Comparison of ENCODE assay signal across 14 cellular contexts in genomic region chr20:63859166-63859699, GRCh38. TPM values are rescaled to one million over a fixed set of nuclear protein-coding genes. Genes with fewer than 3 reads are reported as not detected.
DNase-seq lines count a peak whose midpoint lies in the region; ATAC-seq and TF ChIP-seq lines count a peak whose summit lies in the region.
"Had no signal": no experiment of that assay in that cellular context is flagged by ENCODE, and none has a peak within 500 bp of the region (broad histone marks: within the 10 kb centered on the region; RNA-seq: fewer than 3 reads in every experiment).

No MANE protein-coding gene starts in this region.

- H3K27me3 Mint-ChIP-seq in CD4-positive, alpha-beta T cell: no peaks in the 10 kb centered on the region
- H3K27me3 Mint-ChIP-seq in osteocyte (ENCODE audit: unreplicated experiment): no peaks in the 10 kb centered on the region

- H3K36me3 Mint-ChIP-seq in CD4-positive, alpha-beta T cell (ENCODE audit: low read depth): peaks cover 18% of the 10 kb centered on the region
- H3K36me3 Mint-ChIP-seq in osteocyte (ENCODE audit: unreplicated experiment): no peaks in the 10 kb centered on the region

- intact Hi-C loops in CD4-positive, alpha-beta T cell (cut with DNase I, micrococcal nuclease): no loop called here

- H3K79me2 ChIP-seq in Loucy (ENCODE audit: insufficient read depth, low read length): peaks cover 21% of the 10 kb centered on the region; the same call in 1 of the 2 replicates

- TF ChIP-seq CTCF in CD4-positive, alpha-beta T cell (IDR thresholded peaks at IDR 0.05): no peak
- no peak; the same call in none of the 2 replicates for TF ChIP-seq CTCF in Loucy (conservative IDR thresholded peaks at IDR 0.05; ENCODE audit: low read length)
- no peak for TF ChIP-seq CTCF in osteocyte (IDR thresholded peaks at IDR 0.05)

- no peak for DNase-seq in CD4-positive, alpha-beta T cell
- DNase-seq in osteocyte (ENCODE audit: extremely low spot score, unreplicated experiment) (no peak), D341Med (ENCODE audit: low spot score) (no peak)
- DNase-seq: activated naive CD4-positive, alpha-beta T cell treated with anti-CD3 and anti-CD28 coated beads for 36 hours; effector CD4-positive, alpha-beta T cell; NCI-H510A had no signal

- H3K9me2 ChIP-seq in Loucy (replicated peaks; ENCODE audit: low read depth, low read length): no peaks in the 10 kb centered on the region

- CTCF ChIA-PET in CD4-positive, alpha-beta T cell (lab: Charles Lee): interaction anchor here (1.2 kb wide), 1 partner anchor 73 kb away, joined by 4 read pairs; no protein-coding TSS in a partner anchor

- peak overlapping the region; percentile 81 for H3K4me2 ChIP-seq in Loucy (ENCODE audit: low read depth, low read length, poor library complexity, severe bottlenecking)

- H3K27ac Mint-ChIP-seq in CD4-positive, alpha-beta T cell: peak overlapping the region; percentile 36
- peak overlapping the region; percentile 82 for H3K27ac Mint-ChIP-seq in osteocyte (ENCODE audit: unreplicated experiment)
- H3K27ac Mint-ChIP-seq: activated naive CD4-positive, alpha-beta T cell treated with anti-CD3 and anti-CD28 coated beads for 36 hours had no signal

- H3K4me1 Mint-ChIP-seq in CD4-positive, alpha-beta T cell (ENCODE audit: low read depth): peaks cover 36% of the 10 kb centered on the region
- H3K4me1 Mint-ChIP-seq in osteocyte (ENCODE audit: unreplicated experiment): peaks cover 52% of the 10 kb centered on the region

- no peaks in the 10 kb centered on the region; the same call in 1 of the 2 replicates for H3K36me3 ChIP-seq in Loucy (ENCODE audit: insufficient read depth, low read length)
- H3K36me3 ChIP-seq in esophagus (ENCODE audit: control insufficient read depth in 2 of 2, insufficient read depth in 2 of 2, low read length in 1 of 2): peaks cover 0 to 16% of the 10 kb centered on the region in 2 donors

- WGBS in esophagus, 2 donors: 45 to 51% methylated on average over 7 of the region's 7 CpGs

- H3K4me1 ChIP-seq in Loucy (ENCODE audit: insufficient read depth, low read length, poor library complexity, severe bottlenecking): peaks cover 39% of the 10 kb centered on the region
- peaks cover 3 to 28% of the 10 kb centered on the region in 2 donors for H3K4me1 ChIP-seq in esophagus (ENCODE audit: control insufficient read depth in 2 of 2, insufficient read depth in 2 of 2, low read length in 1 of 2)

- ATAC-seq in CD4-positive, alpha-beta T cell (ENCODE audit: poor library complexity): no peak
- ATAC-seq in HG03196 (IDR thresholded peaks at IDR 0.05; ENCODE audit: unreplicated experiment) (no peak), GM19467 (IDR thresholded peaks at IDR 0.05; ENCODE audit: unreplicated experiment) (no peak), HG03039 (IDR thresholded peaks at IDR 0.05; ENCODE audit: unreplicated experiment) (no peak)
- ATAC-seq: activated CD4-positive, CD25-positive, alpha-beta regulatory T cell treated with anti-CD3 and anti-CD28 coated beads, Interleukin-2, amount 50 U/mL, for 24 hours had no signal

- H3K9ac ChIP-seq in Loucy (ENCODE audit: low read depth, low read length, poor library complexity, severe bottlenecking): peak overlapping the region; percentile 80

- peak overlapping the region; percentile 42 for H3K27ac ChIP-seq in CD4-positive, alpha-beta T cell (ENCODE audit: low read depth, low read length)
- peak overlapping the region; percentile 37 to 51 for H3K27ac ChIP-seq in esophagus (ENCODE audit: low read depth in 2 of 2, low read length in 1 of 2)
- H3K27ac ChIP-seq: SJSA1 had no signal

- no peaks in the 10 kb centered on the region for H3F3A ChIP-seq in Loucy (ENCODE audit: low read depth)

- H4K20me1 ChIP-seq in Loucy (ENCODE audit: insufficient read depth, low read length, poor library complexity, severe bottlenecking): no peaks in the 10 kb centered on the region

- no peak overlapping the region for H2AFZ ChIP-seq in Loucy (ENCODE audit: low read length)

- no peaks in the 10 kb centered on the region for H3K9me3 Mint-ChIP-seq in CD4-positive, alpha-beta T cell
- H3K9me3 Mint-ChIP-seq in osteocyte (ENCODE audit: unreplicated experiment): no peaks in the 10 kb centered on the region
- H3K9me3 Mint-ChIP-seq: activated naive CD4-positive, alpha-beta T cell treated with anti-CD3 and anti-CD28 coated beads for 36 hours had no signal

- POLR2A ChIA-PET in CD4-positive, alpha-beta T cell (lab: Charles Lee): no interaction called here

- H3K9me3 ChIP-seq in CD4-positive, alpha-beta T cell (ENCODE audit: control insufficient read depth, low read length): no peaks in the 10 kb centered on the region
- H3K9me3 ChIP-seq in Loucy (ENCODE audit: insufficient read depth, low read depth, low read length) (no peaks in the 10 kb centered on the region), esophagus (ENCODE audit: control insufficient read depth in 2 of 2, insufficient read depth in 1 of 2, low read depth in 1 of 2, low read length in 1 of 2) (no peaks in the 10 kb centered on the region)
- H3K9me3 ChIP-seq: SJSA1 had no signal

- no peaks in the 10 kb centered on the region for H3K27me3 ChIP-seq in CD4-positive, alpha-beta T cell (ENCODE audit: control insufficient read depth, insufficient read depth, low read length)
- no peaks in the 10 kb centered on the region for H3K27me3 ChIP-seq in Loucy (ENCODE audit: insufficient read depth, low read length, poor library complexity, severe bottlenecking)
- peaks cover 0 to 6% of the 10 kb centered on the region in 2 donors for H3K27me3 ChIP-seq in esophagus (ENCODE audit: control insufficient read depth in 1 of 2, insufficient read depth in 2 of 2, low read length in 2 of 2)
- H3K27me3 ChIP-seq: SJSA1 had no signal

- H3K4me3 ChIP-seq in Loucy (ENCODE audit: low read length, poor library complexity, severe bottlenecking) (peak overlapping the region; percentile 68), esophagus (ENCODE audit: low read depth in 1 of 2, low read length in 2 of 2) (no peak overlapping the region)
- H3K4me3 ChIP-seq: SJSA1 had no signal

- H3K4me3 Mint-ChIP-seq in CD4-positive, alpha-beta T cell: no peak overlapping the region
- H3K4me3 Mint-ChIP-seq in osteocyte (ENCODE audit: unreplicated experiment): peak overlapping the region; percentile 52
- H3K4me3 Mint-ChIP-seq: activated naive CD4-positive, alpha-beta T cell treated with anti-CD3 and anti-CD28 coated beads for 36 hours had no signal

RNA-seq across cellular contexts. Expression of gene ABHD16B, which starts 2.1 kb away (rescaled TPM):
- not detected for total RNA-seq in CD4-positive, alpha-beta T cell
- polyA plus RNA-seq in esophagus: under 1 TPM; 0.42 to 0.92 TPM
- total RNA-seq in osteocyte: not detected in 2 replicates
- total RNA-seq: activated naive CD4-positive, alpha-beta T cell treated with anti-CD3 and anti-CD28 coated beads for 36 hours; posterior vena cava; SJSA1 had no signal

RNA-seq across cellular contexts. Expression of gene TPD52L2, which starts 5.8 kb away (rescaled TPM):
- 10 to 100 TPM; 15.1 to 15.3 TPM for total RNA-seq in CD4-positive, alpha-beta T cell
- 100 to 1,000 TPM in 1 of 2 donors, 10 to 100 TPM in 1; 82.0 to 107 TPM for polyA plus RNA-seq in esophagus
- total RNA-seq in osteocyte: 102 and 109 TPM in 2 replicates

RNA-seq across cellular contexts. Expression of gene ZBTB46, which starts 28.2 kb away (rescaled TPM):
- total RNA-seq in CD4-positive, alpha-beta T cell: under 1 TPM; 0.08 to 0.34 TPM
- polyA plus RNA-seq in esophagus: 1 to 10 TPM in 1 of 2 donors, under 1 TPM in 1; 0.68 to 1.0 TPM
- 20.5 and 20.9 TPM in 2 replicates for total RNA-seq in osteocyte

RNA-seq across cellular contexts. Expression of gene DNAJC5, which starts 35.7 kb away (rescaled TPM):
- total RNA-seq in CD4-positive, alpha-beta T cell: 10 to 100 TPM; 21.4 to 22.5 TPM
- 10 to 100 TPM; 42.9 to 59.4 TPM for polyA plus RNA-seq in esophagus
- 41.2 and 42.7 TPM in 2 replicates for total RNA-seq in osteocyte

Comparison
In these comparisons a context has a peak if more than half of its experiments do, and no peak if none do; other contexts are left out.
1. RNA of gene ZBTB46, which starts 28.2 kb away (total RNA-seq): 20.5 to 20.9 TPM in osteocyte; 0.08 to 0.34 TPM in CD4-positive, alpha-beta T cell; every median in the first group is over 10 times any median in the second.